17 cellular contexts compared by ENCODE assay signal in genomic region chr4:3801931-3802550, GRCh38. TPM values are rescaled to one million over a fixed set of nuclear protein-coding genes. Genes with fewer than 3 reads are reported as not detected.
DNase-seq lines count a peak whose midpoint lies in the region; ATAC-seq, FAIRE-seq and TF ChIP-seq lines count a peak whose summit lies in the region.
"Had no signal": no experiment of that assay in that cellular context is flagged by ENCODE, and none has a peak within 500 bp of the region (broad histone marks: within the 10 kb centered on the region; RNA-seq: fewer than 3 reads in every experiment).

No MANE protein-coding gene starts in this region.

- no peaks in the 10 kb centered on the region for H3K9me3 Mint-ChIP-seq in stimulated activated effector memory CD8-positive, alpha-beta T cell treated with anti-CD3 and anti-CD28 coated beads, Interleukin-12 subunit alpha, Interleukin-12 subunit beta, amount 100 ng/mL, for 72 hours

- H4K8ac ChIP-seq in H1 (ENCODE audit: extremely low read depth, insufficient read depth, low read length) = no peak overlapping the region

- H3K18ac ChIP-seq in H1 (ENCODE audit: extremely low read depth, low read length) = no peak overlapping the region; the same call in 1 of the 2 replicates

- H3K4me1 Mint-ChIP-seq in stimulated activated effector memory CD8-positive, alpha-beta T cell treated with anti-CD3 and anti-CD28 coated beads, Interleukin-12 subunit alpha, Interleukin-12 subunit beta, amount 100 ng/mL, for 72 hours = no peaks in the 10 kb centered on the region
- H3K4me1 Mint-ChIP-seq: CD14-positive monocyte had no signal

- H3K36me3 ChIP-seq in H1 (ENCODE audit: control insufficient read depth in 2 of 4, insufficient read depth in 4 of 4, low read length in 3 of 4) = no peaks in the 10 kb centered on the region; a peak in 1 of 8 replicates

- H3K27me3 ChIP-seq in H1 (replicated peaks in 1 of 4; ENCODE audit: control insufficient read depth in 3 of 4, extremely low read depth in 1 of 4, insufficient read depth in 3 of 4, low read length in 3 of 4) = peaks cover 0 to 3% (median 0%) of the 10 kb centered on the region in 4 experiments; a peak in 1 of 7 replicates

- peak overlapping the region; percentile 0 for H4K91ac ChIP-seq in H1 (replicated peaks; ENCODE audit: insufficient read length, low read length)

- H3K9ac ChIP-seq in H1 (replicated peaks in 1 of 4; ENCODE audit: extremely low read depth in 1 of 4, low read depth in 3 of 4, low read length in 3 of 4) = no peak overlapping the region
- H3K9ac ChIP-seq: SK-N-SH had no signal

- H4K5ac ChIP-seq in H1 (ENCODE audit: insufficient read length, low read depth, low read length) = no peak overlapping the region

- TF ChIP-seq POLR2A in H1 (IDR thresholded peaks at IDR 0.05; ENCODE audit: control extremely low read depth in 1 of 2, low read depth in 2 of 2, low read length in 2 of 2) = no peak

- H2BK20ac ChIP-seq in H1 (ENCODE audit: low read length) = 0 out of 2 replicates have a peak overlapping the region, but pooled peaks have one; percentile 13

- POLR2A ChIA-PET in H1 (lab: Charles Lee; ENCODE audit: partially characterized antibody) = interaction anchor here (1.0 to 1.3 kb wide), 2 partner anchors 58 to 71 kb away, joined by 3 read pairs; no protein-coding TSS in a partner anchor

- H2AK5ac ChIP-seq in H1 (ENCODE audit: low read depth, low read length) = no peak overlapping the region

- H3K23ac ChIP-seq in H1 (ENCODE audit: insufficient read length) = no peak overlapping the region

- TF ChIP-seq RAD21 in H1 (IDR thresholded peaks at IDR 0.05 in 1 of 2, conservative IDR thresholded peaks at IDR 0.05 in 1 of 2; ENCODE audit: low read depth in 2 of 2, low read length in 2 of 2) = no peak

- no peak overlapping the region for H3K4me3 ChIP-seq in H1 (ENCODE audit: extremely low read depth in 1 of 4, insufficient read depth in 2 of 4, low read depth in 3 of 4, low read length in 4 of 4)

- TF ChIP-seq CTCF in H1 (IDR thresholded peaks at IDR 0.05; ENCODE audit: control extremely low read depth in 1 of 3, insufficient read depth in 1 of 3, low read depth in 1 of 3, low read length in 3 of 3) = no peak

- peaks cover under 1 to 1% of the 10 kb centered on the region in 2 experiments; a peak in 3 of 4 replicates for H3K9me3 ChIP-seq in H1 (ENCODE audit: insufficient read depth in 2 of 2, low read depth in 1 of 2, low read length in 1 of 2)
- H3K9me3 ChIP-seq: SK-N-SH had no signal

- no peak overlapping the region; the same call in 1 of the 2 replicates for H2BK5ac ChIP-seq in H1 (ENCODE audit: low read depth, low read length)

- H3K4me2 ChIP-seq in H1 (ENCODE audit: insufficient read depth in 1 of 2, low read depth in 2 of 2, low read length in 2 of 2) = no peak overlapping the region
- H3K4me2 ChIP-seq: SK-N-SH had no signal

- no peak overlapping the region for H3K27ac Mint-ChIP-seq in stimulated activated effector memory CD8-positive, alpha-beta T cell treated with anti-CD3 and anti-CD28 coated beads, Interleukin-12 subunit alpha, Interleukin-12 subunit beta, amount 100 ng/mL, for 72 hours
- H3K27ac Mint-ChIP-seq: CD14-positive monocyte had no signal

- CTCF ChIA-PET in H1 (lab: Charles Lee; ENCODE audit: partially characterized antibody) = interaction anchor here (0.6 to 2.2 kb wide), 10 partner anchors 9 to 119 kb away, joined by 3 to 10 read pairs (median 4); no protein-coding TSS in a partner anchor

- H3K27ac ChIP-seq in H1 (ENCODE audit: low read depth, low read length) = no peak overlapping the region

- peak; percentile 7 for DNase-seq in NCI-H2196 (lab: John Stamatoyannopoulos, UW; ENCODE audit: unreplicated experiment)
- no peak for DNase-seq in NCI-H2196 treated with DMSO at 0.1 percent for 48 hours (lab: John Stamatoyannopoulos, UW; ENCODE audit: unreplicated experiment)
- DNase-seq in COLO668 (lab: John Stamatoyannopoulos, UW; ENCODE audit: unreplicated experiment) = peak; percentile 14
- peak; percentile 20 for DNase-seq in NCI-H2171 (lab: John Stamatoyannopoulos, UW)
- DNase-seq in H1 (ENCODE audit: low read depth in 1 of 2, low spot score in 2 of 2) = no peak
- no peak for DNase-seq in stimulated activated effector memory CD8-positive, alpha-beta T cell treated with anti-CD3 and anti-CD28 coated beads, Interleukin-12 subunit alpha, Interleukin-12 subunit beta, amount 100 ng/mL, for 72 hours (ENCODE audit: low spot score in 2 of 2)
- no peak for DNase-seq in SHP77 (lab: John Stamatoyannopoulos, UW)
- no peak for DNase-seq in DMS153 treated with DMSO at 0.1 percent for 48 hours (lab: John Stamatoyannopoulos, UW; ENCODE audit: unreplicated experiment)
- DNase-seq: KBM-7, NCI-H1105, NCI-H187 treated with DMSO at 0.1 percent for 48 hours, NCI-H226, PC-3, SK-N-SH had no signal

- H2AFZ ChIP-seq in H1 (ENCODE audit: low read length) = no peak overlapping the region

- no peaks in the 10 kb centered on the region for H3K36me3 Mint-ChIP-seq in stimulated activated effector memory CD8-positive, alpha-beta T cell treated with anti-CD3 and anti-CD28 coated beads, Interleukin-12 subunit alpha, Interleukin-12 subunit beta, amount 100 ng/mL, for 72 hours
- H3K36me3 Mint-ChIP-seq: CD14-positive monocyte had no signal

- H3K4me3 Mint-ChIP-seq in stimulated activated effector memory CD8-positive, alpha-beta T cell treated with anti-CD3 and anti-CD28 coated beads, Interleukin-12 subunit alpha, Interleukin-12 subunit beta, amount 100 ng/mL, for 72 hours = no peak overlapping the region
- H3K4me3 Mint-ChIP-seq: CD14-positive monocyte had no signal

- H2BK120ac ChIP-seq in H1 (replicated peaks; ENCODE audit: low read depth, low read length) = no peak overlapping the region

- peaks cover 4 to 17% (median 8%) of the 10 kb centered on the region in 4 experiments; a peak in 6 of 7 replicates for H3K4me1 ChIP-seq in H1 (replicated peaks in 1 of 4; ENCODE audit: control insufficient read depth in 3 of 4, insufficient read depth in 4 of 4, low read length in 3 of 4)

- ATAC-seq in stimulated activated effector memory CD8-positive, alpha-beta T cell treated with anti-CD3 and anti-CD28 coated beads, Interleukin-12 subunit alpha, Interleukin-12 subunit beta, amount 100 ng/mL, for 72 hours = no peak
- ATAC-seq: PC-3 had no signal

- no peaks in the 10 kb centered on the region for H3K23me2 ChIP-seq in H1 (ENCODE audit: low read depth, low read length)

- no peaks in the 10 kb centered on the region for H3K79me2 ChIP-seq in H1 (ENCODE audit: control insufficient read depth in 1 of 2, insufficient read depth in 2 of 2, low read length in 2 of 2)

- H2BK15ac ChIP-seq in H1 (ENCODE audit: low read length) = no peak overlapping the region

- H3K14ac ChIP-seq in H1 (ENCODE audit: insufficient read length) = no peak overlapping the region

- TF ChIP-seq EP300 in H1 (IDR thresholded peaks at IDR 0.05; ENCODE audit: borderline replicate concordance in 1 of 2, low read depth in 2 of 2, low read length in 2 of 2) = no peak

- H3K56ac ChIP-seq in H1 (replicated peaks; ENCODE audit: insufficient read length, low read depth, low read length) = no peak overlapping the region

- peak overlapping the region; percentile 27; the same call in 1 of the 2 replicates for H2BK12ac ChIP-seq in H1 (ENCODE audit: low read depth, low read length)

- FAIRE-seq in H1 (lab: Jason Lieb, UNC) = no peak
- FAIRE-seq: H54 had no signal

- no peaks in the 10 kb centered on the region for H3K79me1 ChIP-seq in H1 (ENCODE audit: low read depth, low read length)

- no peak overlapping the region for H3K4ac ChIP-seq in H1 (replicated peaks; ENCODE audit: insufficient read length, low read depth, low read length)

- no peaks in the 10 kb centered on the region for H4K20me1 ChIP-seq in H1 (replicated peaks in 1 of 2; ENCODE audit: control insufficient read depth in 1 of 2, insufficient read depth in 2 of 2, low read length in 2 of 2)

- 83% methylated on average over 15 of the region's 15 CpGs; no CpG with 5 or more reads in 1 of the 2 experiments for WGBS in H1 (ENCODE audit: extremely low coverage in 1 of 2, insufficient coverage in 1 of 2, insufficient read length in 1 of 2, insufficient replicate concordance in 2 of 2, low coverage in 1 of 2, low lambda C conversion rate in 2 of 2, missing lambda C conversion rate in 1 of 2), 2 experiments

TF ChIP-seq in H1, 55 proteins besides CTCF, POLR2A, EP300 and RAD21:
- no peak for TF ChIP-seq ASH2L (IDR thresholded peaks at IDR 0.05; ENCODE audit: low read length)
- TF ChIP-seq KDM4A (IDR thresholded peaks at IDR 0.05; ENCODE audit: low read depth, low read length, severe bottlenecking) = no peak
- TF ChIP-seq ZNF274 (IDR thresholded peaks at IDR 0.05; ENCODE audit: borderline replicate concordance, extremely low read depth, low read length) = no peak
- no peak for TF ChIP-seq CREB1 (IDR thresholded peaks at IDR 0.05)
- no peak for TF ChIP-seq NRF1 (IDR thresholded peaks at IDR 0.05; ENCODE audit: low read depth, low read length)
- no peak for TF ChIP-seq RFX5 (IDR thresholded peaks at IDR 0.05; ENCODE audit: borderline replicate concordance, low read depth, low read length)
- TF ChIP-seq SIRT6 (IDR thresholded peaks at IDR 0.05; ENCODE audit: low read length) = no peak
- no peak for TF ChIP-seq ATF3 (IDR thresholded peaks at IDR 0.05; ENCODE audit: insufficient read depth, low read depth, low read length)
- TF ChIP-seq CBX5 (IDR thresholded peaks at IDR 0.05; ENCODE audit: low read depth, low read length) = no peak
TF ChIP-seq in H1: peak in this region for 0.

RNA-seq across cellular contexts. Expression of gene ADRA2C, which starts 35.9 kb away (rescaled TPM):
- 13.8 and 14.8 TPM in 2 replicates for total RNA-seq in H1 (2021; fragmentation: NEBNext Ultra II Directional; extraction: Animal tissue kit (Norgen Biotek cat#: 25700))
- 14.6 and 27.3 TPM in 2 replicates for polyA plus RNA-seq in H1 (2011; rRNA removed)
- 15.1 TPM for polyA plus RNA-seq in H1 (2011; cell fraction: cytosol; rRNA removed)
- polyA plus RNA-seq in H1 (2011; cell fraction: nucleus; rRNA removed) = 35.4 TPM
- polyA plus RNA-seq in H1 (2012, experiment 1 of 2) = 4.8 to 12.3 TPM (median 11.4 TPM) in 4 replicates
- 5.9 TPM for polyA plus RNA-seq in H1 (2012, experiment 2 of 2)
- 9.6 TPM for polyA plus RNA-seq in H1 (2013, experiment 1 of 2)
- 8.5 TPM for polyA plus RNA-seq in H1 (2013, experiment 2 of 2)
- polyA minus RNA-seq in H1 (2011; rRNA and poly(A)+ RNA removed) = 10.0 and 12.3 TPM in 2 replicates
- 11.6 TPM for polyA minus RNA-seq in H1 (2011; cell fraction: cytosol; rRNA and poly(A)+ RNA removed)
- 16.3 TPM for polyA minus RNA-seq in H1 (2011; cell fraction: nucleus; rRNA and poly(A)+ RNA removed)
- total RNA-seq: PC-3; T-helper 1 cell treated with Interleukin-12 subunit alpha and Interleukin-12 subunit beta and Interleukin-4 antibody, amounts not matched to agents 30 ng/mL and 1 ng/mL, for 36 hours had no signal
- polyA plus RNA-seq: CD14-positive monocyte had no signal

Comparison
In these comparisons a context has a peak if more than half of its experiments do, and no peak if none do; other contexts are left out.
1. DNase-seq: peak in NCI-H2196 (single experiment), COLO668 (single experiment) and NCI-H2171 (single experiment); none in NCI-H2196 treated with DMSO at 0.1 percent for 48 hours (single experiment), H1 (0 of 2), stimulated activated effector memory CD8-positive, alpha-beta T cell treated with anti-CD3 and anti-CD28 coated beads, Interleukin-12 subunit alpha, Interleukin-12 subunit beta, amount 100 ng/mL, for 72 hours (0 of 2), SHP77 (0 of 2) and DMS153 treated with DMSO at 0.1 percent for 48 hours (single experiment).